10 cellular contexts compared by ENCODE assay signal in genomic region chr7:75623390-75624133, GRCh38.
A peak's percentile ranks its signal among the peaks of the same experiment; 100 is the strongest.
DNase-seq lines count a peak whose midpoint lies in the region; ATAC-seq and TF ChIP-seq lines count a peak whose summit lies in the region.
"Had no signal": no experiment of that assay in that cellular context is flagged by ENCODE, and none has a peak within 500 bp of the region (broad histone marks: within the 10 kb centered on the region; RNA-seq: fewer than 3 reads in every experiment).

No MANE protein-coding gene starts in this region.

- H3K36me3 ChIP-seq in osteoblast (ENCODE audit: insufficient read depth, low read length), result no peaks in the 10 kb centered on the region
- H3K36me3 ChIP-seq in tibial nerve, result peaks cover 0 to 31% (median 0%) of the 10 kb centered on the region in 3 donors

- H3K27me3 ChIP-seq in osteoblast (ENCODE audit: insufficient read depth, low read length), result no peaks in the 10 kb centered on the region
- no peaks in the 10 kb centered on the region for H3K27me3 ChIP-seq in tibial nerve
- no peaks in the 10 kb centered on the region for H3K27me3 ChIP-seq in CD4-positive, alpha-beta T cell (ENCODE audit: control insufficient read depth, insufficient read depth, low read length)

- no peaks in the 10 kb centered on the region for H3K27me3 Mint-ChIP-seq in CD4-positive, alpha-beta T cell

- H3K27ac ChIP-seq in osteoblast (ENCODE audit: low read depth, low read length), result peak overlapping the region; percentile 31
- H3K27ac ChIP-seq in tibial nerve, result peak overlapping the region in 2 of 4 donors; percentile 21 to 60
- H3K27ac ChIP-seq in CD4-positive, alpha-beta T cell (ENCODE audit: low read depth, low read length), result no peak overlapping the region

- CTCF ChIA-PET in CD4-positive, alpha-beta T cell (lab: Charles Lee), result no interaction called here

- H3K36me3 Mint-ChIP-seq in CD4-positive, alpha-beta T cell (ENCODE audit: low read depth), result no peaks in the 10 kb centered on the region

- H3K79me2 ChIP-seq in osteoblast (ENCODE audit: insufficient read depth, low read length), result no peaks in the 10 kb centered on the region

- H3K4me2 ChIP-seq in osteoblast (ENCODE audit: insufficient read depth, low read length), result no peak overlapping the region

- H3K4me1 Mint-ChIP-seq in CD4-positive, alpha-beta T cell (ENCODE audit: low read depth), result peaks cover 4% of the 10 kb centered on the region

- H3K9me3 Mint-ChIP-seq in CD4-positive, alpha-beta T cell, result peaks cover 12% of the 10 kb centered on the region

- POLR2A ChIA-PET in CD4-positive, alpha-beta T cell (lab: Charles Lee), result no interaction called here

- WGBS in tibial nerve, 2 donors, result 72 to 75% methylated on average over 16 of the region's 16 CpGs

- ATAC-seq in HG03571 (IDR thresholded peaks at IDR 0.05; ENCODE audit: unreplicated experiment) (no peak), HG03457 (IDR thresholded peaks at IDR 0.05; ENCODE audit: unreplicated experiment) (no peak)
- ATAC-seq in CD4-positive, alpha-beta T cell (ENCODE audit: poor library complexity), result no peak

- no peak for TF ChIP-seq CTCF in osteoblast (IDR thresholded peaks at IDR 0.05; ENCODE audit: extremely low read depth, low read depth, low read length)
- TF ChIP-seq CTCF in tibial nerve (IDR thresholded peaks at IDR 0.05), result no peak
- no peak for TF ChIP-seq CTCF in CD4-positive, alpha-beta T cell (IDR thresholded peaks at IDR 0.05)

- intact Hi-C loops in CD4-positive, alpha-beta T cell (cut with DNase I, micrococcal nuclease), result no loop called here

- H2AFZ ChIP-seq in osteoblast (ENCODE audit: low read length), result peak overlapping the region; percentile 40

- H3K4me3 Mint-ChIP-seq in CD4-positive, alpha-beta T cell, result no peak overlapping the region

- no peak for TF ChIP-seq POLR2A in tibial nerve (IDR thresholded peaks at IDR 0.05)

- H4K20me1 ChIP-seq in osteoblast (ENCODE audit: insufficient read depth, low read length), result no peaks in the 10 kb centered on the region

- H3K4me3 ChIP-seq in osteoblast (ENCODE audit: insufficient read depth, low read length), result no peak overlapping the region
- H3K4me3 ChIP-seq in tibial nerve, result no peak overlapping the region

- H3K4me1 ChIP-seq in osteoblast (ENCODE audit: insufficient read depth, low read length), result peaks cover 11% of the 10 kb centered on the region
- H3K4me1 ChIP-seq in tibial nerve, result peaks cover 0 to 25% (median 9%) of the 10 kb centered on the region in 4 donors

- DNase-seq in C1 segment of cervical spinal cord (lab: John Stamatoyannopoulos, UW) (peak in 9 of 14 donors; percentile 17 to 89 (median 43)), NCI-H2029 treated with DMSO at 0.1 percent for 48 hours (lab: John Stamatoyannopoulos, UW) (peak; percentile 4), globus pallidus (ENCODE audit: low spot score) (peak; percentile 70), osteoblast (ENCODE audit: insufficient read length, low spot score, missing footprints) (peak; percentile 67), tibial nerve (ENCODE audit: low spot score in 2 of 2) (no peak)
- DNase-seq in CD4-positive, alpha-beta T cell, result no peak
- DNase-seq: NCI-H2171 treated with DMSO at 0.1 percent for 48 hours, SW 1271 had no signal

- no peak for TF ChIP-seq EP300 in tibial nerve (IDR thresholded peaks at IDR 0.05)

- no peak overlapping the region for H3K27ac Mint-ChIP-seq in CD4-positive, alpha-beta T cell

- H3K9me3 ChIP-seq in osteoblast (ENCODE audit: low read depth, low read length), result peaks cover 4% of the 10 kb centered on the region
- peaks cover 0 to 12% (median 0%) of the 10 kb centered on the region in 4 donors for H3K9me3 ChIP-seq in tibial nerve
- peaks cover 11% of the 10 kb centered on the region for H3K9me3 ChIP-seq in CD4-positive, alpha-beta T cell (ENCODE audit: control insufficient read depth, low read length)

Comparison
In these comparisons a context has a peak if more than half of its experiments do, and no peak if none do; other contexts are left out.
1. DNase-seq: peak in C1 segment of cervical spinal cord (9 of 14), NCI-H2029 treated with DMSO at 0.1 percent for 48 hours (single experiment), globus pallidus (single experiment) and osteoblast (single experiment); none in tibial nerve (0 of 2) and CD4-positive, alpha-beta T cell (0 of 10).